In the genomic region with DNA sequence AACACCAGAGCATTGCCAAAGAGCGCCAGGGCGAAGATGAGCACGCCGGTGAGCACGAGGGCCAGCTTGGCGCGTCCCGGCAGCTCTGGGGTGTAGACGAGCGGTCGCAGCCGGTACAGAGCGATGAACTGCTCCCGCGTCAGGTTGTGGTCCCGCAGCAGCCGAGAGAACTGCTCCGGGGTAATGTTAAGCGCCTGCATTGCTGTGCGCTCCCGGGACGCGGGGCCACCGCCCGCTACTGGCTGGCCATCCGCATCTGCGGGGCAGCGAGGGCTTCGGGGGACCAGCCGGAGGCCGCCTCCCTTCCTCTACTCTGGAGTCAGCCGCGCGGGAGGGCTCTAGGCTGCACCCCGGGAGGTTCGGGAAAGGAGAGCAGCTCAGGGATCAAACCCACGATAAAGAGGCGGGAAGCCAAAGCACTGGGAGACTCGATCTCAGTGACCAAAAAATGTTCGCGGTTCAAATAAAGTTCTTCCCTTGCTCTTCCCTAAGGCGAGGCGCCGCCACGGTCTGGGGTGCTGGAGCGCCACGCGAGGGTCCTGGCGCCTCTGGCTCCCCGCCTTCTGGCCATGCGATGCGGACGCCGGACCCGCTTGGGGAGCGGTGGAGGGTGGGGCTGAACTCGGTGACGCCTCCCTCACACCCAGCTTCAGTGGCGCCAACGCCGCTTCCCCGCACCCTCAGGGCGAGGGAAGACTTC, we compare ENCODE assay signal across 8 cellular contexts. TPM values are rescaled to one million over a fixed set of nuclear protein-coding genes. Genes with fewer than 3 reads are reported as not detected.
DNase-seq lines count a peak whose midpoint lies in the region; ATAC-seq, FAIRE-seq and TF ChIP-seq lines count a peak whose summit lies in the region.

TSS of gene QRFPR (minus strand) at position 571 of the 700 bp plus-strand sequence. CDS start at position 200, 371 bp downstream.

- H3K27ac ChIP-seq in kidney (ENCODE audit: low read depth in 2 of 2, low read length in 2 of 2) (no peak within 1 kb of the TSS), tibial artery (no peak within 1 kb of the TSS)

- H3K4me3 ChIP-seq in kidney (ENCODE audit: low read length in 2 of 2) (peak within 1 kb of the TSS; percentile 34 to 43), tibial artery (peak within 1 kb of the TSS; percentile 1 to 38)

- no peak for TF ChIP-seq CTCF in brain (conservative IDR thresholded peaks at IDR 0.05)
- TF ChIP-seq CTCF in kidney (IDR thresholded peaks at IDR 0.05; ENCODE audit: borderline replicate concordance, extremely low read depth, insufficient read depth) = no peak
- no peak for TF ChIP-seq CTCF in tibial artery (IDR thresholded peaks at IDR 0.05)

- FAIRE-seq in kidney (lab: Jason Lieb, UNC) = no peak

- no peak for ATAC-seq in GM18873 (IDR thresholded peaks at IDR 0.05; ENCODE audit: low FRiP score, unreplicated experiment)
- no peak for ATAC-seq in GM19455 (IDR thresholded peaks at IDR 0.05; ENCODE audit: unreplicated experiment)

- H3K4me3 Mint-ChIP-seq in brain = peak within 1 kb of the TSS; percentile 77 to 86 (median 81)

- peaks cover 9% of the 10 kb centered on the region for H3K4me1 Mint-ChIP-seq in brain

- H3K27ac Mint-ChIP-seq in brain = no peak within 1 kb of the TSS

- H3K36me3 Mint-ChIP-seq in brain = no peaks in the 10 kb centered on the region

- DNase-seq in activated T-cell treated with anti-CD3 and anti-CD28 coated beads for 48 hours (ENCODE audit: low read depth) = peak; percentile 7
- no peak for DNase-seq in activated T-cell treated with anti-CD3 and anti-CD28 coated beads for 4 hours
- DNase-seq in kidney = peak; percentile 61
- DNase-seq in tibial artery = no peak
- DNase-seq in NAMALWA (ENCODE audit: low spot score) = no peak

- peaks cover 0 to 23% of the 10 kb centered on the region in 2 donors for H3K27me3 ChIP-seq in tibial artery

- H3K27me3 Mint-ChIP-seq in brain = peaks cover 73% of the 10 kb centered on the region

- H3K9ac ChIP-seq in kidney (ENCODE audit: low read length in 2 of 2) = no peak within 1 kb of the TSS

- H3K9me3 ChIP-seq in kidney (ENCODE audit: control insufficient read depth in 1 of 2, low read length in 2 of 2) (no peaks in the 10 kb centered on the region), tibial artery (no peaks in the 10 kb centered on the region)

- H3K36me3 ChIP-seq in kidney (ENCODE audit: control insufficient read depth in 1 of 2, insufficient read depth in 2 of 2, low read length in 2 of 2) = no peaks in the 10 kb centered on the region
- H3K36me3 ChIP-seq in tibial artery = no peaks in the 10 kb centered on the region

- H3K4me1 ChIP-seq in kidney (ENCODE audit: control insufficient read depth in 1 of 2, insufficient read depth in 1 of 2, low read depth in 1 of 2, low read length in 2 of 2) (peaks cover 0 to 2% of the 10 kb centered on the region in 2 donors), tibial artery (peaks cover 0 to 11% (median 9%) of the 10 kb centered on the region in 4 donors)

- intact Hi-C loops in kidney (cut with DNase I) = no loop called here
- intact Hi-C loops in tibial artery (cut with DNase I; ENCODE audit: low total_unique reads) = no loop called here

- peaks cover 0 to 6% (median 0%) of the 10 kb centered on the region in 5 experiments for H3K9me3 Mint-ChIP-seq in brain

RNA-seq across cellular contexts. Expression of gene QRFPR, which starts in this region (rescaled TPM):
- polyA plus RNA-seq in brain (ENCODE audit: insufficient read depth, low read depth, low replicate concordance) = 1.9 TPM
- 7.8 TPM for total RNA-seq in kidney
- polyA plus RNA-seq in kidney (ENCODE audit: insufficient read depth, low read depth, low replicate concordance) = 0.99 TPM

Comparison
In these comparisons a context has a peak if more than half of its experiments do, and no peak if none do; other contexts are left out.
1. DNase-seq: peak in activated T-cell treated with anti-CD3 and anti-CD28 coated beads for 48 hours (single experiment) and kidney (single experiment); none in activated T-cell treated with anti-CD3 and anti-CD28 coated beads for 4 hours (single experiment), tibial artery (0 of 2) and NAMALWA (single experiment).